20 cellular contexts compared by ENCODE assay signal in the genomic region with DNA sequence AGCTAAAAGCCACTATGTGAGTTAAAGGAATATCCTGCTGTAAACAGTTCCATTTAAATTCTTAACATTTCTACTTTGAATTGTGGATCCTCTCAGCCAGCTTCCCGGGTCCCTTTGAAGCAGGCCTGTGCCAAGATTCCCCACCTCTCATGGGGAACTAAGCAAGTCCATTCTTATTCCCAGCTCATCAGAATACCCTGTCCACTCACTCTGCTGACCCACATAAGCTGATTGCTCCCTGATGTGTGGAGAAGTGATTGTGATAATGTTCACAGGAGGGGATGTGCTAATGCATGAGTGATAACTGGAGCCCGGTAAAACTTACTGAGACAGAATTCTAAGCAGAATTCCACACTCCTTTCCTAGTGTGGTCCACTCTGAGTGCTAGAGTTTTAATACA.
"Had no signal": no experiment of that assay in that cellular context is flagged by ENCODE, and none has a peak within 500 bp of the region (broad histone marks: within the 10 kb centered on the region; RNA-seq: fewer than 3 reads in every experiment).

No MANE protein-coding gene starts in this region.

- H3K9me3 Mint-ChIP-seq: activated CD4-positive, alpha-beta T cell treated with anti-CD3 and anti-CD28 coated beads, Interleukin-2, amount 10 ng/mL, durations not matched to agents 24 days and 14 days had no signal

- H3K4me3 Mint-ChIP-seq: activated CD4-positive, alpha-beta T cell treated with anti-CD3 and anti-CD28 coated beads, Interleukin-2, amount 10 ng/mL, durations not matched to agents 24 days and 14 days; activated CD8-positive, alpha-beta memory T cell treated with anti-CD3 and anti-CD28 coated beads, Interleukin-2, amount 10 ng/mL, durations not matched to agents 7 days and 5 days; activated CD8-positive, alpha-beta T cell treated with anti-CD3 and anti-CD28 coated beads for 36 hours; activated naive CD4-positive, alpha-beta T cell treated with anti-CD3 and anti-CD28 coated beads, Interleukin-2, amount 10 ng/mL, durations not matched to agents 7 days and 5 days; nephron had no signal

- ATAC-seq: activated CD4-positive, CD25-positive, alpha-beta regulatory T cell treated with anti-CD3 and anti-CD28 coated beads, Interleukin-2, amount 50 U/mL, for 24 hours; activated CD8-positive, alpha-beta memory T cell treated with anti-CD3 and anti-CD28 coated beads, Interleukin-2, amount 10 ng/mL, durations not matched to agents 7 days and 5 days; activated CD8-positive, alpha-beta T cell treated with anti-CD3 and anti-CD28 coated beads for 36 hours; heart right ventricle; left ventricle myocardium superior; right lobe of liver had no signal

- DNase-seq: activated CD4-positive, alpha-beta T cell treated with anti-CD3 and anti-CD28 coated beads, Interleukin-2, amount 10 ng/mL, durations not matched to agents 24 days and 14 days; activated CD8-positive, alpha-beta memory T cell treated with anti-CD3 and anti-CD28 coated beads, Interleukin-2, amount 10 ng/mL, durations not matched to agents 7 days and 5 days; activated CD8-positive, alpha-beta T cell treated with anti-CD3 and anti-CD28 coated beads for 36 hours; activated effector memory CD4-positive, alpha-beta T cell treated with anti-CD3 and anti-CD28 coated beads, Interleukin-2, amount 50 U/mL, for 16 hours; activated naive CD4-positive, alpha-beta T cell treated with anti-CD3 and anti-CD28 coated beads, Interleukin-2, amount 10 ng/mL, durations not matched to agents 7 days and 5 days; activated T-cell treated with anti-CD3 and anti-CD28 coated beads for 4 hours; amygdala; cerebellar nuclear complex; heart right ventricle; left ventricle myocardium superior; mammary epithelial cell; midbrain; nucleus accumbens; right lobe of liver; stimulated activated CD4-positive, alpha-beta T cell treated with anti-CD3 and anti-CD28 coated beads, Interleukin-1b, Interleukin-23, amount 100 ng/mL, for 48 hours; stomach; transverse colon; uterus had no signal

- H3K27me3 Mint-ChIP-seq: activated CD4-positive, alpha-beta T cell treated with anti-CD3 and anti-CD28 coated beads, Interleukin-2, amount 10 ng/mL, durations not matched to agents 24 days and 14 days; activated CD8-positive, alpha-beta memory T cell treated with anti-CD3 and anti-CD28 coated beads, Interleukin-2, amount 10 ng/mL, durations not matched to agents 7 days and 5 days; activated CD8-positive, alpha-beta T cell treated with anti-CD3 and anti-CD28 coated beads for 36 hours; activated naive CD4-positive, alpha-beta T cell treated with anti-CD3 and anti-CD28 coated beads, Interleukin-2, amount 10 ng/mL, durations not matched to agents 7 days and 5 days had no signal

- H3K4me1 Mint-ChIP-seq: activated CD4-positive, alpha-beta T cell treated with anti-CD3 and anti-CD28 coated beads, Interleukin-2, amount 10 ng/mL, durations not matched to agents 24 days and 14 days; activated CD8-positive, alpha-beta memory T cell treated with anti-CD3 and anti-CD28 coated beads, Interleukin-2, amount 10 ng/mL, durations not matched to agents 7 days and 5 days; activated naive CD4-positive, alpha-beta T cell treated with anti-CD3 and anti-CD28 coated beads, Interleukin-2, amount 10 ng/mL, durations not matched to agents 7 days and 5 days; nephron had no signal

- H3K27ac Mint-ChIP-seq: activated CD4-positive, alpha-beta T cell treated with anti-CD3 and anti-CD28 coated beads, Interleukin-2, amount 10 ng/mL, durations not matched to agents 24 days and 14 days; activated CD8-positive, alpha-beta memory T cell treated with anti-CD3 and anti-CD28 coated beads, Interleukin-2, amount 10 ng/mL, durations not matched to agents 7 days and 5 days; activated CD8-positive, alpha-beta T cell treated with anti-CD3 and anti-CD28 coated beads for 36 hours; activated naive CD4-positive, alpha-beta T cell treated with anti-CD3 and anti-CD28 coated beads, Interleukin-2, amount 10 ng/mL, durations not matched to agents 7 days and 5 days; nephron had no signal
